Comparison of ENCODE assay signal across 20 cellular contexts in the genomic region with DNA sequence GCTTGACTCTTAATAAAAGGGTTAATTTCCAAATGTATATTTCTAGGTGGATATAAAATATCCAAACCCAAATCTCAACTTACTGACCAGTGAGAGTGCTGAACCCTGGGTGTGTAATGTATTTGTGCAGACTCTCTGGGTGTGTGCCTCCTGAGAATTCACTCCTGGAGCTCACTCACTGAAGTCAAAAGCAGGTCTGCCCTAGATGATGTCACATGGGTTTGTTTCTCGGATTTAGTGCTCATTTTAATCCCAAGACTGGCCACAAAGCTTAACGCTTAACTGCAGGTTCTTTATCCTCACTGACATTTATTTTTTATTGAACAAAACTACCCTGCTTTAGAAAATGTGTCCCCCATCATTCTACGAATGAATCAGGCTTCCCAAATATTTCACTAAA.
"Had no signal": no experiment of that assay in that cellular context is flagged by ENCODE, and none has a peak within 500 bp of the region (broad histone marks: within the 10 kb centered on the region; RNA-seq: fewer than 3 reads in every experiment).

No MANE protein-coding gene starts in this region.

- DNase-seq: activated CD4-positive, alpha-beta T cell treated with anti-CD3 and anti-CD28 coated beads, Interleukin-2, amount 10 ng/mL, durations not matched to agents 24 days and 14 days; activated CD8-positive, alpha-beta T cell treated with anti-CD3 and anti-CD28 coated beads for 36 hours; activated gamma-delta T cell treated with Interleukin-2 at 50 U/mL for 16 hours; activated T-cell treated with anti-CD3 and anti-CD28 coated beads, Interleukin-2, amount 50 U/mL, for 48 hours; adrenal gland; effector memory CD4-positive, alpha-beta T cell; esophagus squamous epithelium; heart right ventricle; left lung; midbrain; occipital lobe; posterior cingulate gyrus; spleen; stimulated activated CD4-positive, alpha-beta T cell treated with anti-CD3 and anti-CD28 coated beads, Interleukin-4, amount 100 ng/mL, for 4 hours; stimulated activated naive B cell treated with anti-CD40 and anti-IgM and Interleukin-4, amounts not matched to agents 10 μg/mL and 1 μg/mL and 100 μg/mL, for 72 hours; upper lobe of left lung had no signal

- FAIRE-seq: astrocyte, endothelial cell of umbilical vein had no signal

- H3K27ac ChIP-seq: adrenal gland, heart right ventricle, left lung, spleen, thoracic aorta, upper lobe of left lung had no signal

- ATAC-seq: activated CD8-positive, alpha-beta T cell treated with anti-CD3 and anti-CD28 coated beads for 36 hours; activated naive CD4-positive, alpha-beta T cell treated with anti-CD3 and anti-CD28 coated beads, Interleukin-2, amount 50 U/mL, for 72 hours; heart right ventricle; left lung; stimulated activated naive B cell treated with anti-CD40 and anti-IgM and Interleukin-4, amounts not matched to agents 10 μg/mL and 1 μg/mL and 100 μg/mL, for 72 hours had no signal
